ENCODE assay signal across 1 cellular context in genomic region chr4:152784490-152785195, GRCh38.
TF ChIP-seq lines count a peak whose summit lies in the region.

No MANE protein-coding gene starts in this region.

TF ChIP-seq in K562, 482 proteins besides CTCF, POLR2A, EP300 and RAD21 (continued from another document):
- TF ChIP-seq ZNF174 (CRISPR knock-in tag; IDR thresholded peaks at IDR 0.05) (no peak), ARID3A (IDR thresholded peaks at IDR 0.05; ENCODE audit: borderline replicate concordance, low read depth, low read length) (no peak), PPARD (CRISPR knock-in tag; IDR thresholded peaks at IDR 0.05) (no peak), ZNF133 (CRISPR knock-in tag; IDR thresholded peaks at IDR 0.05) (no peak)
